19 cellular contexts compared by ENCODE assay signal in the genomic region with DNA sequence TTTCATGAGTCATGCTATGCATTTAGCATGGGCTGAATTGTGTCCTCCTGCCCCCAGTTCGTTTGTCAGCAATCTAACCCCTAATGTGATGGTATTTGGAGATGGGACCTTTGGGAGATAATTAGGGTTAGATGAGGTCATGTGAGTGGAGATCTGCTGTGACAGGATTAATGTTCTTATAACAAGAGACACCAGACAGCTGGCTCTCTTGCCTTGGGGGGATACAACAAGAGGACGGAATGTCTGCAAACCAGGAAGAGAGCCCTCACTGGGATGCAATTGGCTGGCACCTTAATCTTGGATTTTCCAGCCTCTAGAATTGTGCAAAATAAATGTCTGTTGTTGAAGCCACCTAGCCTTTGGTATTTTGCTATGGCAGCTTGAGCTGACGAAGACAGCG.
A peak's percentile ranks its signal among the peaks of the same experiment; 100 is the strongest.
DNase-seq lines count a peak whose midpoint lies in the region; ATAC-seq, FAIRE-seq and TF ChIP-seq lines count a peak whose summit lies in the region.
"Had no signal": no experiment of that assay in that cellular context is flagged by ENCODE, and none has a peak within 500 bp of the region (broad histone marks: within the 10 kb centered on the region; RNA-seq: fewer than 3 reads in every experiment).

No MANE protein-coding gene starts in this region.

- no peaks in the 10 kb centered on the region for H3K9me3 ChIP-seq in K562 (replicated peaks; ENCODE audit: control insufficient read depth, insufficient read depth, low read depth, low read length)
- no peaks in the 10 kb centered on the region for H3K9me3 ChIP-seq in BE2C

- H3K4me1 ChIP-seq in K562 (replicated peaks in 1 of 2; ENCODE audit: control insufficient read depth in 2 of 2, insufficient read depth in 2 of 2, low read length in 2 of 2) = no peaks in the 10 kb centered on the region; a peak in 1 of 5 replicates
- no peaks in the 10 kb centered on the region for H3K4me1 ChIP-seq in BE2C

- POLR2A ChIA-PET in K562 (lab: Yijun Ruan, JAX) = interaction anchor here (1.1 kb wide), 1 partner anchor 11 kb away, joined by 4 read pairs; no protein-coding TSS in a partner anchor

- H3K9ac ChIP-seq in K562 (ENCODE audit: insufficient read depth in 1 of 2, low read depth in 2 of 2, low read length in 2 of 2) = no peak overlapping the region
- H3K9ac ChIP-seq: GM23248 had no signal

- H3K79me2 ChIP-seq in K562 (ENCODE audit: control insufficient read depth, insufficient read depth, low read length) = no peaks in the 10 kb centered on the region

- ATAC-seq in K562 = no peak
- no peak for ATAC-seq in stimulated activated memory B cell treated with anti-CD40 and anti-IgM and Interleukin-4, amounts not matched to agents 10 μg/mL and 1 μg/mL and 100 μg/mL, for 72 hours
- ATAC-seq in GM19351 (IDR thresholded peaks at IDR 0.05; ENCODE audit: unreplicated experiment) = no peak
- ATAC-seq: HCT116 had no signal

- CTCF ChIA-PET in K562 (lab: Yijun Ruan, JAX; ENCODE audit: low intra/inter-chr PET ratio) = no interaction called here

- TF ChIP-seq RAD21 in K562 (CRISPR knock-in tag; conservative IDR thresholded peaks at IDR 0.05 in 1 of 2, IDR thresholded peaks at IDR 0.05 in 1 of 2) = no peak

- TF ChIP-seq CTCF in K562 (IDR thresholded peaks at IDR 0.05 in 2 of 3, conservative IDR thresholded peaks at IDR 0.05 in 1 of 3; ENCODE audit: insufficient read depth in 2 of 3, low read depth in 1 of 3, low read length in 3 of 3) (no peak), BE2C (IDR thresholded peaks at IDR 0.05; ENCODE audit: low read depth, low read length) (no peak)

- peaks cover 5% of the 10 kb centered on the region for H3K4me1 Mint-ChIP-seq in stimulated activated memory B cell treated with anti-CD40 and anti-IgM and Interleukin-4, amounts not matched to agents 10 μg/mL and 1 μg/mL and 100 μg/mL, for 72 hours

- no peaks in the 10 kb centered on the region for H3K36me3 Mint-ChIP-seq in stimulated activated memory B cell treated with anti-CD40 and anti-IgM and Interleukin-4, amounts not matched to agents 10 μg/mL and 1 μg/mL and 100 μg/mL, for 72 hours

- peak; percentile 6 for DNase-seq in NCI-H1694 treated with DMSO at 0.1 percent for 48 hours (lab: John Stamatoyannopoulos, UW)
- DNase-seq in NCI-H1694 (lab: John Stamatoyannopoulos, UW) = no peak
- no peak for DNase-seq in K562 (ENCODE audit: extremely low read depth in 1 of 4, low spot score in 3 of 4)
- peak; percentile 67 for DNase-seq in retina
- no peak for DNase-seq in BE2C
- DNase-seq: C1 segment of cervical spinal cord; Calu3; CD4-positive, alpha-beta T cell; DMS79 treated with DMSO at 0.1 percent for 48 hours; EL; GDM1; GM23248; KBM-7 had no signal

- no TSS peak for BruUV-seq in K562 (replicated peaks; lab: Mats Ljungman, UMichigan)

- no peak overlapping the region for H3K4me2 ChIP-seq in K562 (ENCODE audit: insufficient read depth, low read length)

- peaks cover 0 to 33% of the 10 kb centered on the region in 2 experiments; a peak in 2 of 5 replicates for H3K27me3 ChIP-seq in K562 (ENCODE audit: control insufficient read depth in 2 of 2, insufficient read depth in 2 of 2, low read length in 2 of 2)
- H3K27me3 ChIP-seq in BE2C = no peaks in the 10 kb centered on the region

- H3K27me3 Mint-ChIP-seq in stimulated activated memory B cell treated with anti-CD40 and anti-IgM and Interleukin-4, amounts not matched to agents 10 μg/mL and 1 μg/mL and 100 μg/mL, for 72 hours = peaks cover 43% of the 10 kb centered on the region

- H3K4me3 ChIP-seq in K562 (no peak overlapping the region), BE2C (ENCODE audit: low read depth, low read length) (no peak overlapping the region)
- H3K4me3 ChIP-seq: GM23248 had no signal

- in situ Hi-C loops in K562 (cut with MboI) = no loop called here

- no peaks in the 10 kb centered on the region for H4K20me1 ChIP-seq in K562 (replicated peaks; ENCODE audit: control insufficient read depth, insufficient read depth, low read length)

- H3K27ac ChIP-seq in K562 (ENCODE audit: extremely low read depth, low read depth, low read length) = no peak overlapping the region
- H3K27ac ChIP-seq: 22Rv1, GM23248 had no signal

- FAIRE-seq in K562 (lab: Jason Lieb, UNC) = no peak
- FAIRE-seq: GM12892, H54 had no signal

- H2AFZ ChIP-seq in K562 (ENCODE audit: low read depth, low read length) = no peak overlapping the region
- H2AFZ ChIP-seq: GM23248 had no signal

- intact Hi-C loops in K562 (cut with micrococcal nuclease) = no loop called here

- no peak overlapping the region for H3K27ac Mint-ChIP-seq in stimulated activated memory B cell treated with anti-CD40 and anti-IgM and Interleukin-4, amounts not matched to agents 10 μg/mL and 1 μg/mL and 100 μg/mL, for 72 hours
- H3K27ac Mint-ChIP-seq: CD4-positive, alpha-beta T cell had no signal

- 5% methylated on average over 3 of the region's 4 CpGs for WGBS in K562 (ENCODE audit: insufficient coverage, low coverage, missing lambda C conversion rate)

- no peak overlapping the region for H3K4me3 Mint-ChIP-seq in stimulated activated memory B cell treated with anti-CD40 and anti-IgM and Interleukin-4, amounts not matched to agents 10 μg/mL and 1 μg/mL and 100 μg/mL, for 72 hours
- H3K4me3 Mint-ChIP-seq: CD4-positive, alpha-beta T cell had no signal

- H3K9me1 ChIP-seq in K562 (ENCODE audit: control insufficient read depth, insufficient read depth, low read length) = no peaks in the 10 kb centered on the region

- no peak for TF ChIP-seq POLR2A in K562 (conservative IDR thresholded peaks at IDR 0.05)

- H3K36me3 ChIP-seq in K562 (ENCODE audit: control insufficient read depth, insufficient read depth, low read length) = no peaks in the 10 kb centered on the region
- no peaks in the 10 kb centered on the region for H3K36me3 ChIP-seq in BE2C

- no peak for TF ChIP-seq EP300 in K562 (IDR thresholded peaks at IDR 0.05; ENCODE audit: low read length)

- no peaks in the 10 kb centered on the region for H3K9me3 Mint-ChIP-seq in stimulated activated memory B cell treated with anti-CD40 and anti-IgM and Interleukin-4, amounts not matched to agents 10 μg/mL and 1 μg/mL and 100 μg/mL, for 72 hours
- H3K9me3 Mint-ChIP-seq: CD4-positive, alpha-beta T cell had no signal

TF ChIP-seq in K562, 482 proteins besides CTCF, POLR2A, EP300 and RAD21:
- TF ChIP-seq, protein P1, sequence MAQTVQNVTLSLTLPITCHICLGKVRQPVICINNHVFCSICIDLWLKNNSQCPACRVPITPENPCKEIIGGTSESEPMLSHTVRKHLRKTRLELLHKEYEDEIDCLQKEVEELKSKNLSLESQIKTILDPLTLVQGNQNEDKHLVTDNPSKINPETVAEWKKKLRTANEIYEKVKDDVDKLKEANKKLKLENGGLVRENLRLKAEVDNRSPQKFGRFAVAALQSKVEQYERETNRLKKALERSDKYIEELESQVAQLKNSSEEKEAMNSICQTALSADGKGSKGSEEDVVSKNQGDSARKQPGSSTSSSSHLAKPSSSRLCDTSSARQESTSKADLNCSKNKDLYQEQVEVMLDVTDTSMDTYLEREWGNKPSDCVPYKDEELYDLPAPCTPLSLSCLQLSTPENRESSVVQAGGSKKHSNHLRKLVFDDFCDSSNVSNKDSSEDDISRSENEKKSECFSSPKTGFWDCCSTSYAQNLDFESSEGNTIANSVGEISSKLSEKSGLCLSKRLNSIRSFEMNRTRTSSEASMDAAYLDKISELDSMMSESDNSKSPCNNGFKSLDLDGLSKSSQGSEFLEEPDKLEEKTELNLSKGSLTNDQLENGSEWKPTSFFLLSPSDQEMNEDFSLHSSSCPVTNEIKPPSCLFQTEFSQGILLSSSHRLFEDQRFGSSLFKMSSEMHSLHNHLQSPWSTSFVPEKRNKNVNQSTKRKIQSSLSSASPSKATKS (CRISPR knock-in tag; IDR thresholded peaks at IDR 0.05) = no peak
- TF ChIP-seq, protein P2, sequence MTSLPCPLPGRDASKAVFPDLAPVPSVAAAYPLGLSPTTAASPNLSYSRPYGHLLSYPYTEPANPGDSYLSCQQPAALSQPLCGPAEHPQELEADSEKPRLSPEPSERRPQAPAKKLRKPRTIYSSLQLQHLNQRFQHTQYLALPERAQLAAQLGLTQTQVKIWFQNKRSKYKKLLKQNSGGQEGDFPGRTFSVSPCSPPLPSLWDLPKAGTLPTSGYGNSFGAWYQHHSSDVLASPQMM (CRISPR knock-in tag; IDR thresholded peaks at IDR 0.05) = no peak
- TF ChIP-seq GABPB2 (CRISPR knock-in tag; conservative IDR thresholded peaks at IDR 0.05) = no peak
- no peak for TF ChIP-seq CBX3 (IDR thresholded peaks at IDR 0.05; ENCODE audit: borderline replicate concordance in 1 of 2, low read length in 2 of 2)
- peak; percentile 44; the same call in 1 of the 2 replicates for TF ChIP-seq MAFG (tag; conservative IDR thresholded peaks at IDR 0.05)

Comparison
In these comparisons a context has a peak if more than half of its experiments do, and no peak if none do; other contexts are left out.
1. DNase-seq: peak in NCI-H1694 treated with DMSO at 0.1 percent for 48 hours (single experiment) and retina (single experiment); none in NCI-H1694 (single experiment), K562 (0 of 4) and BE2C (single experiment).